Comparison of ENCODE assay signal across 7 cellular contexts in the genomic region with DNA sequence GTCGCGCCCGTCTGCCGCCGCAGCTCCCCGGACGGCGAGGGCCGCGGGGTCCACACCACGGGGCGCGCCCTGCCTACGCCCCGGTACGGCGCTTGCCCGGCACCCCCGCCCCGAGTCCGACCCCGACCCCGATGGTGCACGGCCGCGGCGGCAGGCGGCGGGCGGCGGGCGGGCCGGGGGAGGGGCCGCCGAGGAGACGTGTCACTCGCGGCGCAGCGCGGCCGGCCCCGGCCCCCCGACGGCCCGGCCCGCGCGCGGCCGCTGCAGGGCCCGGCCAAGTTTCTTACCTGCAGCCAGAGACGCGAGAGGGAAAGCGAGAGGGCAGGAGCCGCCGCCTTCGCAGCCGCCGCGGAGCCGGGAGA. TPM values are rescaled to one million over a fixed set of nuclear protein-coding genes. Genes with fewer than 3 reads are reported as not detected.
A peak's percentile ranks its signal among the peaks of the same experiment; 100 is the strongest.
DNase-seq lines count a peak whose midpoint lies in the region; ATAC-seq and TF ChIP-seq lines count a peak whose summit lies in the region.

No MANE protein-coding gene starts in this region.

- H3K36me3 Mint-ChIP-seq in activated CD4-positive, alpha-beta memory T cell treated with anti-CD3 and anti-CD28 coated beads for 36 hours: peaks cover 8% of the 10 kb centered on the region

- no peak for TF ChIP-seq CTCF in thoracic aorta (IDR thresholded peaks at IDR 0.05)

- no peak for DNase-seq in activated CD4-positive, alpha-beta memory T cell treated with anti-CD3 and anti-CD28 coated beads for 36 hours
- DNase-seq in thoracic aorta (ENCODE audit: low spot score): no peak
- no peak for DNase-seq in inferior parietal cortex (ENCODE audit: extremely low spot score)
- DNase-seq in NCI-H69 (lab: John Stamatoyannopoulos, UW): no peak

- H3K27ac ChIP-seq in iPS-20b (ENCODE audit: low read length): no peak overlapping the region
- peak overlapping the region; percentile 91 to 96 for H3K27ac ChIP-seq in thoracic aorta

- no peaks in the 10 kb centered on the region for H3K9me3 ChIP-seq in iPS-20b (ENCODE audit: insufficient read depth, low read depth, low read length)
- no peaks in the 10 kb centered on the region for H3K9me3 ChIP-seq in thoracic aorta

- H3K4me1 Mint-ChIP-seq in activated CD4-positive, alpha-beta memory T cell treated with anti-CD3 and anti-CD28 coated beads for 36 hours (ENCODE audit: low read depth): peaks cover 18% of the 10 kb centered on the region

- peak; percentile 13 for ATAC-seq in GM19023 (IDR thresholded peaks at IDR 0.05; ENCODE audit: unreplicated experiment)
- ATAC-seq in HG02840 (IDR thresholded peaks at IDR 0.05; ENCODE audit: low FRiP score, unreplicated experiment): peak; percentile 6
- ATAC-seq in thoracic aorta (ENCODE audit: insufficient number of reproducible peaks, low FRiP score, low read depth): no peak

- CTCF ChIA-PET in activated CD4-positive, alpha-beta memory T cell treated with anti-CD3 and anti-CD28 coated beads for 36 hours (lab: Charles Lee): interaction anchor here (0.5 to 5.8 kb wide), 44 partner anchors 9 to 826 kb away, joined by 3 to 80 read pairs (median 5); a partner anchor contains a TSS

- POLR2A ChIA-PET in activated CD4-positive, alpha-beta memory T cell treated with anti-CD3 and anti-CD28 coated beads for 36 hours (lab: Charles Lee): interaction anchor here (0.7 to 2.7 kb wide), 11 partner anchors 9 to 314 kb away, joined by 3 to 12 read pairs (median 4); a partner anchor contains a TSS

- H3K27me3 ChIP-seq in iPS-20b (ENCODE audit: insufficient read depth, low read length) (0 out of 2 replicates have a peak, but pooled peaks cover 6% of the 10 kb centered on the region), thoracic aorta (replicated peaks; ENCODE audit: insufficient read depth) (no peaks in the 10 kb centered on the region)

- H3K36me3 ChIP-seq in iPS-20b (ENCODE audit: insufficient read depth, low read depth, low read length) (peaks cover 31% of the 10 kb centered on the region), thoracic aorta (no peaks in the 10 kb centered on the region)

- no peak overlapping the region; the same call in 1 of the 2 replicates for H3K9ac ChIP-seq in iPS-20b (ENCODE audit: low read depth, low read length)

- peaks cover 18% of the 10 kb centered on the region for H3K27me3 Mint-ChIP-seq in activated CD4-positive, alpha-beta memory T cell treated with anti-CD3 and anti-CD28 coated beads for 36 hours

- peak overlapping the region; percentile 79 for H3K27ac Mint-ChIP-seq in activated CD4-positive, alpha-beta memory T cell treated with anti-CD3 and anti-CD28 coated beads for 36 hours

- H3K4me3 Mint-ChIP-seq in activated CD4-positive, alpha-beta memory T cell treated with anti-CD3 and anti-CD28 coated beads for 36 hours: peak overlapping the region; percentile 81

- intact Hi-C loops in activated CD4-positive, alpha-beta memory T cell treated with anti-CD3 and anti-CD28 coated beads for 36 hours (cut with micrococcal nuclease): loop anchor here (1.0 to 5.0 kb wide), 11 partner anchors 17 to 606 kb away; a partner anchor contains a TSS

- H3K4me1 ChIP-seq in iPS-20b (ENCODE audit: insufficient read depth, low read length): peaks cover 16% of the 10 kb centered on the region; the same call in 1 of the 2 replicates
- peaks cover 4 to 30% of the 10 kb centered on the region in 2 donors for H3K4me1 ChIP-seq in thoracic aorta (ENCODE audit: control insufficient read depth in 1 of 2, low read depth in 2 of 2)

- no peaks in the 10 kb centered on the region for H3K9me3 Mint-ChIP-seq in activated CD4-positive, alpha-beta memory T cell treated with anti-CD3 and anti-CD28 coated beads for 36 hours

- H3K4me3 ChIP-seq in iPS-20b (ENCODE audit: low read length) (peak overlapping the region; percentile 66; the same call in 1 of the 2 replicates), thoracic aorta (peak overlapping the region; percentile 77)

RNA-seq across cellular contexts. Expression of a gene that starts 0.3 kb away (rescaled TPM):
- 10 to 100 TPM; 29.6 to 32.0 TPM for total RNA-seq in activated CD4-positive, alpha-beta memory T cell treated with anti-CD3 and anti-CD28 coated beads for 36 hours
- 100 to 1,000 TPM; 113 to 163 TPM for total RNA-seq in thoracic aorta

RNA-seq across cellular contexts. Expression of a gene that starts 18.0 kb away (rescaled TPM):
- total RNA-seq in activated CD4-positive, alpha-beta memory T cell treated with anti-CD3 and anti-CD28 coated beads for 36 hours: not detected
- total RNA-seq in thoracic aorta: not detected
